ENCODE assay signal across 1 cellular context in the genomic region with DNA sequence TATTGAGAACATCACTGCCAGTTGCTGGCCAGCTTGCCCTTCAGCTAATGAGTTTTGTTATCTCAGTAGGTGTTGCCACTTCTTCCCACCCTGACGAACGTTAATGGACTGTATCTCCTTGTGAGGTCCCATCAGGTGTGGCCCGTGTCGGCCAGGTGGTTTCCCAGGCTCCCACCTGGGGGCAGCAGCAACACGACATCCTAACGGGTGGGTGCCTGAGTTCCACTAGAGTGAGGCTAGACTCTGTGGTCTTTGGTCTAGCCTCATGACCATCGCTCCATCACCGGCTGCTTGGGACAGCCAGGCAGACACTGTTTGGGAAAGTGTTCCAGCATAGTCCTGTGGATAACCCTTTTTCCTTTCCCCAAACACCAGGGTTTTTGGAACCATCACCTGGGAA.
TF ChIP-seq lines count a peak whose summit lies in the region.

No MANE protein-coding gene starts in this region.

TF ChIP-seq in H1, 55 proteins besides CTCF, POLR2A, EP300 and RAD21:
- TF ChIP-seq PHF8 (conservative IDR thresholded peaks at IDR 0.05; ENCODE audit: low read depth, low read length) (no peak), TAF7 (optimal IDR thresholded peaks at IDR 0.05; ENCODE audit: borderline replicate concordance, low read depth, low read length) (no peak), EGR1 (IDR thresholded peaks at IDR 0.05; ENCODE audit: borderline replicate concordance, low read depth, low read length) (no peak), ASH2L (IDR thresholded peaks at IDR 0.05; ENCODE audit: low read length) (no peak), JUND (IDR thresholded peaks at IDR 0.05; ENCODE audit: low read length) (no peak), JUN (IDR thresholded peaks at IDR 0.05; ENCODE audit: low read depth, low read length) (no peak), KDM4A (IDR thresholded peaks at IDR 0.05; ENCODE audit: low read depth, low read length, severe bottlenecking) (no peak), BCL11A (IDR thresholded peaks at IDR 0.05; ENCODE audit: low read depth in 2 of 2, low read length in 2 of 2) (no peak), CHD2 (IDR thresholded peaks at IDR 0.05; ENCODE audit: low read length) (no peak), RXRA (IDR thresholded peaks at IDR 0.05; ENCODE audit: insufficient read depth, low read depth, low read length) (no peak), SUZ12 (IDR thresholded peaks at IDR 0.05; ENCODE audit: low read length) (no peak), SIRT6 (IDR thresholded peaks at IDR 0.05; ENCODE audit: low read length) (no peak)
